ENCODE assay signal across 8 cellular contexts in genomic region chrX:107825698-107826285, GRCh38. TPM values are rescaled to one million over a fixed set of nuclear protein-coding genes. Genes with fewer than 3 reads are reported as not detected.
DNase-seq lines count a peak whose midpoint lies in the region; ATAC-seq, FAIRE-seq and TF ChIP-seq lines count a peak whose summit lies in the region.

Gene MID2, plus strand, starts transcription at chrX:107825866. Its CDS starts 561 bp downstream, at chrX:107826427.

- H3K27ac ChIP-seq in heart left ventricle = peak within 1 kb of the TSS; percentile 73 to 90 (median 84)

- no peak for TF ChIP-seq POLR2A in heart left ventricle (IDR thresholded peaks at IDR 0.05)

- peaks cover 0 to 58% (median 0%) of the 10 kb centered on the region in 9 donors for H3K27me3 ChIP-seq in heart left ventricle

- TF ChIP-seq CTCF in heart left ventricle (IDR thresholded peaks at IDR 0.05) = no peak

- no peaks in the 10 kb centered on the region for H3K36me3 Mint-ChIP-seq in activated naive CD8-positive, alpha-beta T cell treated with anti-CD3 and anti-CD28 coated beads, Interleukin-2, amount 10 ng/mL, durations not matched to agents 7 days and 5 days

- H3K4me3 Mint-ChIP-seq in activated naive CD8-positive, alpha-beta T cell treated with anti-CD3 and anti-CD28 coated beads, Interleukin-2, amount 10 ng/mL, durations not matched to agents 7 days and 5 days = peak within 1 kb of the TSS; percentile 84

- H3K9me3 Mint-ChIP-seq in activated naive CD8-positive, alpha-beta T cell treated with anti-CD3 and anti-CD28 coated beads, Interleukin-2, amount 10 ng/mL, durations not matched to agents 7 days and 5 days = no peaks in the 10 kb centered on the region

- peak; percentile 63 for ATAC-seq in GM18498 (IDR thresholded peaks at IDR 0.05; ENCODE audit: unreplicated experiment)
- peak; percentile 37 for ATAC-seq in HG03045 (IDR thresholded peaks at IDR 0.05; ENCODE audit: unreplicated experiment)
- peak; percentile 65 for ATAC-seq in activated naive CD8-positive, alpha-beta T cell treated with anti-CD3 and anti-CD28 coated beads, Interleukin-2, amount 10 ng/mL, durations not matched to agents 7 days and 5 days (ENCODE audit: low read depth)
- ATAC-seq in heart left ventricle = peak in 3 of 4 donors; percentile 59 to 72 (median 64)
- ATAC-seq in GM18519 (IDR thresholded peaks at IDR 0.05; ENCODE audit: low FRiP score, unreplicated experiment) = no peak

- POLR2A ChIA-PET in activated naive CD8-positive, alpha-beta T cell treated with anti-CD3 and anti-CD28 coated beads, Interleukin-2, amount 10 ng/mL, durations not matched to agents 7 days and 5 days (lab: Charles Lee) = interaction anchor here (1.0 kb wide), 1 partner anchor 197 kb away, joined by 4 read pairs; the partner anchor contains the start of gene PRPS1

- H3K36me3 ChIP-seq in heart left ventricle = no peaks in the 10 kb centered on the region

- H3K27ac Mint-ChIP-seq in activated naive CD8-positive, alpha-beta T cell treated with anti-CD3 and anti-CD28 coated beads, Interleukin-2, amount 10 ng/mL, durations not matched to agents 7 days and 5 days = peak within 1 kb of the TSS; percentile 71

- H3K9me3 ChIP-seq in heart left ventricle = no peaks in the 10 kb centered on the region

- WGBS in heart left ventricle, 4 donors = 0 to 51% (median 23%) methylated on average over 28 to 43 of the region's 43 CpGs

- peaks cover 0 to 5% (median 0%) of the 10 kb centered on the region in 12 donors for H3K4me1 ChIP-seq in heart left ventricle

- intact Hi-C loops in heart left ventricle (cut with DNase I) = loop anchor here in 2 of 10 donors (10.0 kb wide), 2 partner anchors 69 to 91 kb away; no protein-coding TSS in a partner anchor
- intact Hi-C loops in posterior vena cava (cut with DNase I) = no loop called here

- DNase-seq in RCC 7860 (ENCODE audit: low spot score) (peak; percentile 30), heart left ventricle (peak; percentile 34 to 55 (median 45)), posterior vena cava (ENCODE audit: low spot score) (peak; percentile 84), SIG-M5 treated with dmso at 0.1 percent for 504 hours (lab: John Stamatoyannopoulos, UW; ENCODE audit: unreplicated experiment) (no peak)
- DNase-seq in activated naive CD8-positive, alpha-beta T cell treated with anti-CD3 and anti-CD28 coated beads, Interleukin-2, amount 10 ng/mL, durations not matched to agents 7 days and 5 days = no peak

- peaks cover 10% of the 10 kb centered on the region for H3K4me1 Mint-ChIP-seq in activated naive CD8-positive, alpha-beta T cell treated with anti-CD3 and anti-CD28 coated beads, Interleukin-2, amount 10 ng/mL, durations not matched to agents 7 days and 5 days

- no peaks in the 10 kb centered on the region for H3K27me3 Mint-ChIP-seq in activated naive CD8-positive, alpha-beta T cell treated with anti-CD3 and anti-CD28 coated beads, Interleukin-2, amount 10 ng/mL, durations not matched to agents 7 days and 5 days

- peak within 1 kb of the TSS; percentile 31 to 70 (median 58) for H3K4me3 ChIP-seq in heart left ventricle

- no peak for FAIRE-seq in RCC 7860 (lab: Jason Lieb, UNC)

RNA-seq across cellular contexts. Expression of gene MID2, which starts in this region (rescaled TPM):
- total RNA-seq in activated naive CD8-positive, alpha-beta T cell treated with anti-CD3 and anti-CD28 coated beads, Interleukin-2, amount 10 ng/mL, durations not matched to agents 7 days and 5 days = 10 to 100 TPM; 10.2 to 11.7 TPM
- total RNA-seq in heart left ventricle (10 to 100 TPM in 1 of 9 donors, 1 to 10 TPM in 8; 2.9 to 16.2 (median 6.2) TPM), posterior vena cava (10 to 100 TPM; 32.1 to 43.4 TPM)
- 1 to 10 TPM in 1 of 2 donors, under 1 TPM in 1; 0.53 to 2.1 TPM for polyA plus RNA-seq in heart left ventricle

Comparison
In these comparisons a context has a peak if more than half of its experiments do, and no peak if none do; other contexts are left out.
1. DNase-seq: peak in RCC 7860 (single experiment), heart left ventricle (5 of 5) and posterior vena cava (single experiment); none in activated naive CD8-positive, alpha-beta T cell treated with anti-CD3 and anti-CD28 coated beads, Interleukin-2, amount 10 ng/mL, durations not matched to agents 7 days and 5 days (single experiment) and SIG-M5 treated with dmso at 0.1 percent for 504 hours (single experiment).